1 cellular context compared by ENCODE assay signal in the genomic region with DNA sequence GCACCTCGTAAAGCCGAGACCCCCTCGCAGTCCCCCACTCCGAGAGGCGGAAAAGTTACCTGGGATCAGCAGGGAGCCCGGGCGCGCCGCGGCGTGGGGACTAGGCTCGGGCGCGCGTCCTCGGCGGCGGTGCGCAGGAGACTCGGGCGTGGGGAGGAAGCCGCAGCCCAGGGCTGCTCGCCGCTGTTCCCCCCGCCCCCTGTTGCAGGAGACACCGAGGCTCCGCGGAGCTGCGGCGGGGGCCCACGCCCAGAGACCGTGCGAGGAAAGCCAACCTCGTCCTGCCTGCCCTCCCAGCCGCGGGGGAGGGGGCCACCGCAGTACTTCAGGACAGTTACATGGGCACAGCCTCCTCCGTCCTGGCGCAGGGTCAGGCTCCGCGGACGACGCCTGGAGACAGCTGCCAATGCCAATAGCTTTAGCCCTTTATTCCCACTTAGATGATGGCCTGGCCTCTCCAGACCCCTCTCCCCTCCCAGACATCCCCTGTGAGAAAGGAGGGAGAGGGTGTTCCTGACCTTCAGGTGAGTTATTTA.
TF ChIP-seq lines count a peak whose summit lies in the region.

EPB41L3 (minus strand) TSS at position 144 of the 536 bp plus-strand sequence. CDS start 54,814 bp downstream, outside the sequence.

TF ChIP-seq in HEK293, 187 proteins besides CTCF, POLR2A, EP300 and RAD21 (continued from another document and continues in another):
- TF ChIP-seq, protein P1, sequence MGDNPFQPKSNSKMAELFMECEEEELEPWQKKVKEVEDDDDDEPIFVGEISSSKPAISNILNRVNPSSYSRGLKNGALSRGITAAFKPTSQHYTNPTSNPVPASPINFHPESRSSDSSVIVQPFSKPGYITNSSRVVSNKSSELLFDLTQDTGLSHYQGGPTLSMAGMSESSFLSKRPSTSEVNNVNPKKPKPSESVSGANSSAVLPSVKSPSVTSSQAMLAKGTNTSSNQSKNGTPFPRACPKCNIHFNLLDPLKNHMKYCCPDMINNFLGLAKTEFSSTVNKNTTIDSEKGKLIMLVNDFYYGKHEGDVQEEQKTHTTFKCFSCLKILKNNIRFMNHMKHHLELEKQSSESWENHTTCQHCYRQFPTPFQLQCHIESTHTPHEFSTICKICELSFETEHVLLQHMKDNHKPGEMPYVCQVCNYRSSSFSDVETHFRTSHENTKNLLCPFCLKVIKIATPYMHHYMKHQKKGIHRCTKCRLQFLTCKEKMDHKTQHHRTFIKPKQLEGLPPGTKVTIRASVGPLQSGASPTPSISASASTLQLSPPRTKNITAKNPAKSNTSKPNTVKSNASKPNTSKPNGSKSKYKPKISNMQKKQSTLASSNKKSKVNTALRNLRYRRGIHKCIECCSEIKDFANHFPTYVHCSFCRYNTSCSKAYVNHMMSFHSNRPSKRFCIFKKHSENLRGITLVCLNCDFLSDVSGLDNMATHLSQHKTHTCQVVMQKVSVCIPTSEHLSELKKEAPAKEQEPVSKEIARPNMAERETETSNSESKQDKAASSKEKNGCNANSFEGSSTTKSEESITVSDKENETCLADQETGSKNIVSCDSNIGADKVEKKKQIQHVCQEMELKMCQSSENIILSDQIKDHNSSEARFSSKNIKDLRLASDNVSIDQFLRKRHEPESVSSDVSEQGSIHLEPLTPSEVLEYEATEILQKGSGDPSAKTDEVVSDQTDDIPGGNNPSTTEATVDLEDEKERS (tag by site-specific recombination; IDR thresholded peaks at IDR 0.05) = no peak
- TF ChIP-seq ZNF23 (tag by site-specific recombination; IDR thresholded peaks at IDR 0.05; ENCODE audit: borderline replicate concordance) (no peak), ZNF426 (tag by site-specific recombination; IDR thresholded peaks at IDR 0.05) (no peak), ZNF513 (tag by site-specific recombination; IDR thresholded peaks at IDR 0.05) (no peak), ZNF561 (tag by site-specific recombination; IDR thresholded peaks at IDR 0.05; ENCODE audit: borderline replicate concordance) (no peak), ZNF560 (tag by site-specific recombination; IDR thresholded peaks at IDR 0.05; ENCODE audit: borderline replicate concordance) (no peak), ZNF555 (tag by site-specific recombination; conservative IDR thresholded peaks at IDR 0.05) (no peak), ZNF449 (tag by site-specific recombination; IDR thresholded peaks at IDR 0.05) (no peak), ZIC2 (tag by site-specific recombination; IDR thresholded peaks at IDR 0.05) (no peak), RBAK (tag by site-specific recombination; IDR thresholded peaks at IDR 0.05) (no peak), SCRT1 (tag by site-specific recombination; IDR thresholded peaks at IDR 0.05; ENCODE audit: borderline replicate concordance) (no peak), ZNF776 (tag by site-specific recombination; IDR thresholded peaks at IDR 0.05; ENCODE audit: borderline replicate concordance) (no peak), ZNF692 (tag by site-specific recombination; IDR thresholded peaks at IDR 0.05) (peak; percentile 86), ZNF202 (tag by site-specific recombination; IDR thresholded peaks at IDR 0.05; ENCODE audit: borderline replicate concordance) (no peak), REPIN1 (tag by site-specific recombination; IDR thresholded peaks at IDR 0.05; ENCODE audit: low read depth) (no peak), ZNF521 (tag by site-specific recombination; IDR thresholded peaks at IDR 0.05) (no peak), ZNF155 (tag by site-specific recombination; IDR thresholded peaks at IDR 0.05) (no peak), ZNF362 (tag by site-specific recombination; IDR thresholded peaks at IDR 0.05) (no peak), ZNF423 (tag by site-specific recombination; IDR thresholded peaks at IDR 0.05) (no peak), KLF10 (tag by site-specific recombination; IDR thresholded peaks at IDR 0.05) (no peak), ZFP3 (tag by site-specific recombination; IDR thresholded peaks at IDR 0.05; ENCODE audit: low read depth) (no peak), ZNF473 (tag by site-specific recombination; IDR thresholded peaks at IDR 0.05) (no peak), GLI2 (tag by site-specific recombination; IDR thresholded peaks at IDR 0.05; ENCODE audit: borderline replicate concordance, low read depth) (no peak)
- TF ChIP-seq, protein P2, sequence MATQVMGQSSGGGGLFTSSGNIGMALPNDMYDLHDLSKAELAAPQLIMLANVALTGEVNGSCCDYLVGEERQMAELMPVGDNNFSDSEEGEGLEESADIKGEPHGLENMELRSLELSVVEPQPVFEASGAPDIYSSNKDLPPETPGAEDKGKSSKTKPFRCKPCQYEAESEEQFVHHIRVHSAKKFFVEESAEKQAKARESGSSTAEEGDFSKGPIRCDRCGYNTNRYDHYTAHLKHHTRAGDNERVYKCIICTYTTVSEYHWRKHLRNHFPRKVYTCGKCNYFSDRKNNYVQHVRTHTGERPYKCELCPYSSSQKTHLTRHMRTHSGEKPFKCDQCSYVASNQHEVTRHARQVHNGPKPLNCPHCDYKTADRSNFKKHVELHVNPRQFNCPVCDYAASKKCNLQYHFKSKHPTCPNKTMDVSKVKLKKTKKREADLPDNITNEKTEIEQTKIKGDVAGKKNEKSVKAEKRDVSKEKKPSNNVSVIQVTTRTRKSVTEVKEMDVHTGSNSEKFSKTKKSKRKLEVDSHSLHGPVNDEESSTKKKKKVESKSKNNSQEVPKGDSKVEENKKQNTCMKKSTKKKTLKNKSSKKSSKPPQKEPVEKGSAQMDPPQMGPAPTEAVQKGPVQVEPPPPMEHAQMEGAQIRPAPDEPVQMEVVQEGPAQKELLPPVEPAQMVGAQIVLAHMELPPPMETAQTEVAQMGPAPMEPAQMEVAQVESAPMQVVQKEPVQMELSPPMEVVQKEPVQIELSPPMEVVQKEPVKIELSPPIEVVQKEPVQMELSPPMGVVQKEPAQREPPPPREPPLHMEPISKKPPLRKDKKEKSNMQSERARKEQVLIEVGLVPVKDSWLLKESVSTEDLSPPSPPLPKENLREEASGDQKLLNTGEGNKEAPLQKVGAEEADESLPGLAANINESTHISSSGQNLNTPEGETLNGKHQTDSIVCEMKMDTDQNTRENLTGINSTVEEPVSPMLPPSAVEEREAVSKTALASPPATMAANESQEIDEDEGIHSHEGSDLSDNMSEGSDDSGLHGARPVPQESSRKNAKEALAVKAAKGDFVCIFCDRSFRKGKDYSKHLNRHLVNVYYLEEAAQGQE (tag by site-specific recombination; IDR thresholded peaks at IDR 0.05) = no peak
- TF ChIP-seq, protein P3, sequence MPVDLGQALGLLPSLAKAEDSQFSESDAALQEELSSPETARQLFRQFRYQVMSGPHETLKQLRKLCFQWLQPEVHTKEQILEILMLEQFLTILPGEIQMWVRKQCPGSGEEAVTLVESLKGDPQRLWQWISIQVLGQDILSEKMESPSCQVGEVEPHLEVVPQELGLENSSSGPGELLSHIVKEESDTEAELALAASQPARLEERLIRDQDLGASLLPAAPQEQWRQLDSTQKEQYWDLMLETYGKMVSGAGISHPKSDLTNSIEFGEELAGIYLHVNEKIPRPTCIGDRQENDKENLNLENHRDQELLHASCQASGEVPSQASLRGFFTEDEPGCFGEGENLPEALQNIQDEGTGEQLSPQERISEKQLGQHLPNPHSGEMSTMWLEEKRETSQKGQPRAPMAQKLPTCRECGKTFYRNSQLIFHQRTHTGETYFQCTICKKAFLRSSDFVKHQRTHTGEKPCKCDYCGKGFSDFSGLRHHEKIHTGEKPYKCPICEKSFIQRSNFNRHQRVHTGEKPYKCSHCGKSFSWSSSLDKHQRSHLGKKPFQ (tag by site-specific recombination; IDR thresholded peaks at IDR 0.05) = no peak
- TF ChIP-seq, protein P4, sequence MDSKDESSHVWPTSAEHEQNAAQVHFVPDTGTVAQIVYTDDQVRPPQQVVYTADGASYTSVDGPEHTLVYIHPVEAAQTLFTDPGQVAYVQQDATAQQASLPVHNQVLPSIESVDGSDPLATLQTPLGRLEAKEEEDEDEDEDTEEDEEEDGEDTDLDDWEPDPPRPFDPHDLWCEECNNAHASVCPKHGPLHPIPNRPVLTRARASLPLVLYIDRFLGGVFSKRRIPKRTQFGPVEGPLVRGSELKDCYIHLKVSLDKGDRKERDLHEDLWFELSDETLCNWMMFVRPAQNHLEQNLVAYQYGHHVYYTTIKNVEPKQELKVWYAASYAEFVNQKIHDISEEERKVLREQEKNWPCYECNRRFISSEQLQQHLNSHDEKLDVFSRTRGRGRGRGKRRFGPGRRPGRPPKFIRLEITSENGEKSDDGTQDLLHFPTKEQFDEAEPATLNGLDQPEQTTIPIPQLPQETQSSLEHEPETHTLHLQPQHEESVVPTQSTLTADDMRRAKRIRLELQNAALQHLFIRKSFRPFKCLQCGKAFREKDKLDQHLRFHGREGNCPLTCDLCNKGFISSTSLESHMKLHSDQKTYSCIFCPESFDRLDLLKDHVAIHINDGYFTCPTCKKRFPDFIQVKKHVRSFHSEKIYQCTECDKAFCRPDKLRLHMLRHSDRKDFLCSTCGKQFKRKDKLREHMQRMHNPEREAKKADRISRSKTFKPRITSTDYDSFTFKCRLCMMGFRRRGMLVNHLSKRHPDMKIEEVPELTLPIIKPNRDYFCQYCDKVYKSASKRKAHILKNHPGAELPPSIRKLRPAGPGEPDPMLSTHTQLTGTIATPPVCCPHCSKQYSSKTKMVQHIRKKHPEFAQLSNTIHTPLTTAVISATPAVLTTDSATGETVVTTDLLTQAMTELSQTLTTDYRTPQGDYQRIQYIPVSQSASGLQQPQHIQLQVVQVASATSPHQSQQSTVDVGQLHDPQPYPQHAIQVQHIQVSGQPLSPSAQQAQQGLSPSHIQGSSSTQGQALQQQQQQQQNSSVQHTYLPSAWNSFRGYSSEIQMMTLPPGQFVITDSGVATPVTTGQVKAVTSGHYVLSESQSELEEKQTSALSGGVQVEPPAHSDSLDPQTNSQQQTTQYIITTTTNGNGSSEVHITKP (tag by site-specific recombination; IDR thresholded peaks at IDR 0.05) = 0 out of 2 replicates have a peak, but pooled peaks have one; percentile 12
- TF ChIP-seq, protein P5, sequence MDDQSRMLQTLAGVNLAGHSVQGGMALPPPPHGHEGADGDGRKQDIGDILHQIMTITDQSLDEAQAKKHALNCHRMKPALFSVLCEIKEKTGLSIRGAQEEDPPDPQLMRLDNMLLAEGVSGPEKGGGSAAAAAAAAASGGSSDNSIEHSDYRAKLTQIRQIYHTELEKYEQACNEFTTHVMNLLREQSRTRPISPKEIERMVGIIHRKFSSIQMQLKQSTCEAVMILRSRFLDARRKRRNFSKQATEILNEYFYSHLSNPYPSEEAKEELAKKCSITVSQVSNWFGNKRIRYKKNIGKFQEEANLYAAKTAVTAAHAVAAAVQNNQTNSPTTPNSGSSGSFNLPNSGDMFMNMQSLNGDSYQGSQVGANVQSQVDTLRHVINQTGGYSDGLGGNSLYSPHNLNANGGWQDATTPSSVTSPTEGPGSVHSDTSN (CRISPR knock-in tag; IDR thresholded peaks at IDR 0.05) = no peak
- TF ChIP-seq, protein P6, sequence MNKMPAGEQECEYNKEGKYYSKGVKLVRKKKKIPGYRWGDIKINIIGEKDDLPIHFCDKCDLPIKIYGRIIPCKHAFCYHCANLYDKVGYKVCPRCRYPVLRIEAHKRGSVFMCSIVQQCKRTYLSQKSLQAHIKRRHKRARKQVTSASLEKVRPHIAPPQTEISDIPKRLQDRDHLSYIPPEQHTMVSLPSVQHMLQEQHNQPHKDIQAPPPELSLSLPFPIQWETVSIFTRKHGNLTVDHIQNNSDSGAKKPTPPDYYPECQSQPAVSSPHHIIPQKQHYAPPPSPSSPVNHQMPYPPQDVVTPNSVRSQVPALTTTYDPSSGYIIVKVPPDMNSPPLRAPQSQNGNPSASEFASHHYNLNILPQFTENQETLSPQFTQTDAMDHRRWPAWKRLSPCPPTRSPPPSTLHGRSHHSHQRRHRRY (tag by site-specific recombination; IDR thresholded peaks at IDR 0.05) = no peak
